In the genomic region with DNA sequence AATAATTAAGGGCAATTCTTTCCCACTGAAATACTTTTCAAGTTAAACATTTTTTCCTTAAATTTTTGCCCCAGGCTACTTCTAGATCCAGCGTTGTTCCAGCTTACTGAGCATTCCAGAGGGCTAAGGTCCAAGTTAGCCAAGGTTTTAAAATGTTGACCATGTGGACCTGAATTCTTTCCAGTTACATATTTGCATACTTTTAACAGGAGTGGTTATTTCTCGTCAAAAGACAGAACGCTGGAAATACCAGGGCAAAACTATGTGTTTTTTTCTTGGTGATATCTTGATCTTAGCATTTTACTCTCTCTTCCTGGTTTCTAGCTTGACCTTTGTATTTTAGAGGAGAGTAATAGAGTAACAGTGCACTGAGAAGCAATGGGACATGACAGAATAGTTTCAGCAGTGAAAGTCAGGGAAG, we compare ENCODE assay signal across 13 cellular contexts. TPM values are rescaled to one million over a fixed set of nuclear protein-coding genes. Genes with fewer than 3 reads are reported as not detected.
DNase-seq lines count a peak whose midpoint lies in the region; ATAC-seq and TF ChIP-seq lines count a peak whose summit lies in the region.
"Had no signal": no experiment of that assay in that cellular context is flagged by ENCODE, and none has a peak within 500 bp of the region (broad histone marks: within the 10 kb centered on the region; RNA-seq: fewer than 3 reads in every experiment).

No MANE protein-coding gene starts in this region.

- no peak overlapping the region for H3K4me3 Mint-ChIP-seq in CD4-positive, alpha-beta T cell
- H3K4me3 Mint-ChIP-seq: activated B cell treated with CpG ODN at 0.5 μM for 24 hours; activated naive CD8-positive, alpha-beta T cell; stimulated activated effector memory CD8-positive, alpha-beta T cell treated with anti-CD3 and anti-CD28 coated beads, Interleukin-12 subunit alpha, Interleukin-12 subunit beta, amount 100 ng/mL, for 72 hours had no signal

- TF ChIP-seq CTCF in CD4-positive, alpha-beta T cell (IDR thresholded peaks at IDR 0.05), result no peak

- POLR2A ChIA-PET in CD4-positive, alpha-beta T cell (lab: Charles Lee), result no interaction called here

- peaks cover 29% of the 10 kb centered on the region for H3K4me1 ChIP-seq in ACC112 (ENCODE audit: control insufficient read depth, insufficient read depth, low read length, unreplicated experiment)
- H3K4me1 ChIP-seq: BE2C had no signal

- intact Hi-C loops in CD4-positive, alpha-beta T cell (cut with DNase I, micrococcal nuclease), result no loop called here

- H3K27ac Mint-ChIP-seq in CD4-positive, alpha-beta T cell, result no peak overlapping the region
- H3K27ac Mint-ChIP-seq: activated B cell treated with CpG ODN at 0.5 μM for 24 hours; activated naive CD8-positive, alpha-beta T cell; stimulated activated effector memory CD8-positive, alpha-beta T cell treated with anti-CD3 and anti-CD28 coated beads, Interleukin-12 subunit alpha, Interleukin-12 subunit beta, amount 100 ng/mL, for 72 hours had no signal

- no peaks in the 10 kb centered on the region for H3K9me3 ChIP-seq in CD4-positive, alpha-beta T cell (ENCODE audit: control insufficient read depth, low read length)
- H3K9me3 ChIP-seq: BE2C, heart right ventricle had no signal

- H3K27me3 ChIP-seq in ACC112 (ENCODE audit: insufficient read depth, low read length), result no peaks in the 10 kb centered on the region
- no peaks in the 10 kb centered on the region for H3K27me3 ChIP-seq in CD4-positive, alpha-beta T cell (ENCODE audit: control insufficient read depth, insufficient read depth, low read length)
- H3K27me3 ChIP-seq: BE2C, heart right ventricle had no signal

- no peaks in the 10 kb centered on the region for H3K27me3 Mint-ChIP-seq in CD4-positive, alpha-beta T cell
- H3K27me3 Mint-ChIP-seq: activated B cell treated with CpG ODN at 0.5 μM for 24 hours; activated naive CD8-positive, alpha-beta T cell had no signal

- H3K79me2 ChIP-seq in ACC112 (ENCODE audit: control insufficient read depth, insufficient read depth, low read length, unreplicated experiment), result no peaks in the 10 kb centered on the region

- H3K4me1 Mint-ChIP-seq in CD4-positive, alpha-beta T cell (ENCODE audit: low read depth), result no peaks in the 10 kb centered on the region
- H3K4me1 Mint-ChIP-seq: activated B cell treated with CpG ODN at 0.5 μM for 24 hours had no signal

- DNase-seq in NCI-H226 (peak; percentile 93), epithelial cell of prostate (ENCODE audit: low read depth, low spot score) (no peak), myocyte (ENCODE audit: low read depth) (peak; percentile 48), NCI-H2171 treated with DMSO at 0.1 percent for 48 hours (lab: John Stamatoyannopoulos, UW) (no peak)
- no peak for DNase-seq in CD4-positive, alpha-beta T cell
- DNase-seq: activated B cell treated with CpG ODN at 0.5 μM for 24 hours, BE2C, heart right ventricle had no signal

- H3K36me3 Mint-ChIP-seq in CD4-positive, alpha-beta T cell (ENCODE audit: low read depth), result no peaks in the 10 kb centered on the region
- H3K36me3 Mint-ChIP-seq: activated naive CD8-positive, alpha-beta T cell; stimulated activated effector memory CD8-positive, alpha-beta T cell treated with anti-CD3 and anti-CD28 coated beads, Interleukin-12 subunit alpha, Interleukin-12 subunit beta, amount 100 ng/mL, for 72 hours had no signal

- CTCF ChIA-PET in CD4-positive, alpha-beta T cell (lab: Charles Lee), result no interaction called here

- ATAC-seq in HG03469 (IDR thresholded peaks at IDR 0.05; ENCODE audit: unreplicated experiment) (no peak), HG02610 (IDR thresholded peaks at IDR 0.05; ENCODE audit: unreplicated experiment) (no peak)
- ATAC-seq in CD4-positive, alpha-beta T cell (ENCODE audit: poor library complexity), result no peak
- ATAC-seq: stimulated activated effector memory CD8-positive, alpha-beta T cell treated with anti-CD3 and anti-CD28 coated beads, Interleukin-12 subunit alpha, Interleukin-12 subunit beta, amount 100 ng/mL, for 72 hours had no signal

- H2AFZ ChIP-seq in ACC112 (ENCODE audit: low read length, unreplicated experiment), result peak overlapping the region; percentile 88

- H3K36me3 ChIP-seq in ACC112 (ENCODE audit: insufficient read depth, low read length), result no peaks in the 10 kb centered on the region
- H3K36me3 ChIP-seq: BE2C, heart right ventricle had no signal

- peak overlapping the region; percentile 40 for H3K27ac ChIP-seq in ACC112 (ENCODE audit: low read depth, low read length)
- H3K27ac ChIP-seq in epithelial cell of prostate, result peak overlapping the region; percentile 23
- H3K27ac ChIP-seq in CD4-positive, alpha-beta T cell (ENCODE audit: low read depth, low read length), result no peak overlapping the region
- H3K27ac ChIP-seq: heart right ventricle had no signal

- H3K9me3 Mint-ChIP-seq in CD4-positive, alpha-beta T cell, result no peaks in the 10 kb centered on the region
- H3K9me3 Mint-ChIP-seq: activated B cell treated with CpG ODN at 0.5 μM for 24 hours; stimulated activated effector memory CD8-positive, alpha-beta T cell treated with anti-CD3 and anti-CD28 coated beads, Interleukin-12 subunit alpha, Interleukin-12 subunit beta, amount 100 ng/mL, for 72 hours had no signal

- H3K4me3 ChIP-seq in ACC112 (ENCODE audit: low read depth, low read length), result peak overlapping the region; percentile 18; the same call in 1 of the 2 replicates
- H3K4me3 ChIP-seq: heart right ventricle had no signal

RNA-seq across cellular contexts. Expression of a gene that starts 32.8 kb away (rescaled TPM):
- total RNA-seq in myocyte, result 0.40 TPM in 1 of 2 replicates, not detected in the other
- 0.09 TPM for polyA plus RNA-seq in myocyte (2012)
- total RNA-seq in CD4-positive, alpha-beta T cell, result not detected
- total RNA-seq: activated B cell treated with CpG ODN at 0.5 μM for 24 hours had no signal

Comparison
In these comparisons a context has a peak if more than half of its experiments do, and no peak if none do; other contexts are left out.
1. DNase-seq: peak in NCI-H226 (single experiment) and myocyte (single experiment); none in epithelial cell of prostate (single experiment), NCI-H2171 treated with DMSO at 0.1 percent for 48 hours (single experiment) and CD4-positive, alpha-beta T cell (0 of 10).